In the genomic region with DNA sequence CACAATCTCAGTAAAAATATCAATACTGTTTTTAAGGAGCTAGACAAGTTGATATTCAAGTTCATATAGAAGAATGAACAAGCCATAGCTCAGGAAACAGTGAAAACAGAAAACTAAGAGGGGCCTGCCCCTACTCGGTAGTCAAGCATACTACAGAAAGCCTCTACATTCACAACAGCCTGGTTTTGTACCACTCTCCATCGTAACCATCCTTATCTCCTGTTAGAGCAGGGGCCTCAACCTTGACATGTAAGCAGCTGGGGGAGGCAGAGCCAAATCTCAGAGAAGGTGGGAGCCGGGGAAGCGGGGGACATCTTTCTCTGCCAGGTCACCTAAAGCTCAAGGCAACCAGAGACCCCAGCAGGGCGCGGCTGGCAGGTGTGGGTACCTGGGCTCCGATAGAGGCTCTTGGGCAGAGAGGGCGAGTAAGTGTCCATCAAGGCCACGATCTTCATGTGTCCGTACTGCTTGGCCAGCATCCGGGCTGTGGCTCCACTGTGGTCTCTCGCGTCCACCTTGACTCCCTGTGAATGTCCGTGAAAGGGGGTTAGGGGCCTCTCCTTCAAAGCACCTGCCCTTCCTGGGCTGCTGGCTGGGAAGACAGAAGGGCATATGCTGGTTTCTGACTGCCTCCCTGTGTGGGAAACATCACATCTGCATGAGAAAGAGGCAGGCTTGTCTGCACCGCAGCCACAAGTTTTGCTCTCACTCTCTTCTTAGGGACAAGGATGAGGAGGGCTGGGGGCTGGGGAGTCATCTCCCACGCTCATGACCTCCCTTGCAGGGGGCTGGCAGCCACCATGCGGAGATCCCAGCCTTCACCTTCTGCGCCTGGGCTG, we compare ENCODE assay signal across 28 cellular contexts. TPM values are rescaled to one million over a fixed set of nuclear protein-coding genes. Genes with fewer than 3 reads are reported as not detected.
"Had no signal": no experiment of that assay in that cellular context is flagged by ENCODE, and none has a peak within 500 bp of the region (broad histone marks: within the 10 kb centered on the region; RNA-seq: fewer than 3 reads in every experiment).

No MANE protein-coding gene starts in this region.

- H3K9me3 Mint-ChIP-seq: activated naive CD4-positive, alpha-beta T cell treated with anti-CD3 and anti-CD28 coated beads, Interleukin-2, amount 10 ng/mL, durations not matched to agents 7 days and 5 days; activated naive CD8-positive, alpha-beta T cell treated with anti-CD3 and anti-CD28 coated beads, Interleukin-2, amount 50 U/mL, for 24 hours; dendritic cell treated with granulocyte-macrophage colony-stimulating factor and Interleukin-4, amounts not matched to agents 40 ng/mL and 50 ng/mL, for 4 days; nephron; stimulated activated naive B cell treated with anti-CD40 and anti-IgM and Interleukin-4, amounts not matched to agents 10 μg/mL and 1 μg/mL and 100 μg/mL, for 72 hours had no signal

- H3K4me1 Mint-ChIP-seq: activated naive CD4-positive, alpha-beta T cell treated with anti-CD3 and anti-CD28 coated beads, Interleukin-2, amount 10 ng/mL, durations not matched to agents 7 days and 5 days; activated naive CD8-positive, alpha-beta T cell treated with anti-CD3 and anti-CD28 coated beads, Interleukin-2, amount 50 U/mL, for 24 hours; nephron had no signal

- H3K27ac ChIP-seq: cardiac muscle cell, sigmoid colon, testis, vagina had no signal

- DNase-seq: activated CD4-positive, alpha-beta T cell treated with anti-CD3 and anti-CD28 coated beads for 4 hours; activated CD4-positive, alpha-beta T cell treated with anti-CD3 and anti-CD28 coated beads, Interleukin-2, amount 50 U/mL, for 48 hours; activated CD4-positive, CD25-positive, alpha-beta regulatory T cell; activated effector memory CD4-positive, alpha-beta T cell treated with Interleukin-2 at 50 U/mL for 16 hours; activated naive CD4-positive, alpha-beta T cell treated with anti-CD3 and anti-CD28 coated beads, Interleukin-2, amount 10 ng/mL, durations not matched to agents 7 days and 5 days; activated naive CD8-positive, alpha-beta T cell treated with anti-CD3 and anti-CD28 coated beads, Interleukin-2, amount 50 U/mL, for 24 hours; activated T-cell treated with anti-CD3 and anti-CD28 coated beads, Interleukin-2, amount 50 U/mL, for 48 hours; effector CD4-positive, alpha-beta T cell; erythroblast; foreskin fibroblast; islet precursor cell; left colon; mesenchymal stem cell; nucleus accumbens; retina; sigmoid colon; stimulated activated CD4-positive, alpha-beta T cell treated with anti-CD3 and anti-CD28 coated beads, Interleukin-15, amount 100 ng/mL, for 24 hours; stimulated activated naive B cell treated with anti-CD40 and anti-IgM and Interleukin-4, amounts not matched to agents 10 μg/mL and 1 μg/mL and 100 μg/mL, for 72 hours; T-helper 17 cell; testis; trophoblast cell had no signal

- H3K27me3 ChIP-seq: cardiac muscle cell, sigmoid colon, testis, vagina had no signal

- H3K27ac Mint-ChIP-seq: activated naive CD4-positive, alpha-beta T cell treated with anti-CD3 and anti-CD28 coated beads, Interleukin-2, amount 10 ng/mL, durations not matched to agents 7 days and 5 days; activated naive CD8-positive, alpha-beta T cell treated with anti-CD3 and anti-CD28 coated beads, Interleukin-2, amount 50 U/mL, for 24 hours; dendritic cell treated with granulocyte-macrophage colony-stimulating factor and Interleukin-4, amounts not matched to agents 40 ng/mL and 50 ng/mL, for 4 days; nephron; progenitor cell of endocrine pancreas; stimulated activated naive B cell treated with anti-CD40 and anti-IgM and Interleukin-4, amounts not matched to agents 10 μg/mL and 1 μg/mL and 100 μg/mL, for 72 hours had no signal

- H3K4me2 ChIP-seq: smooth muscle cell had no signal

- H3K27me3 Mint-ChIP-seq: activated naive CD4-positive, alpha-beta T cell treated with anti-CD3 and anti-CD28 coated beads, Interleukin-2, amount 10 ng/mL, durations not matched to agents 7 days and 5 days; activated naive CD8-positive, alpha-beta T cell treated with anti-CD3 and anti-CD28 coated beads, Interleukin-2, amount 50 U/mL, for 24 hours; dendritic cell treated with granulocyte-macrophage colony-stimulating factor and Interleukin-4, amounts not matched to agents 40 ng/mL and 50 ng/mL, for 4 days; progenitor cell of endocrine pancreas; stimulated activated naive B cell treated with anti-CD40 and anti-IgM and Interleukin-4, amounts not matched to agents 10 μg/mL and 1 μg/mL and 100 μg/mL, for 72 hours; T-helper 17 cell had no signal

- H3K9me3 ChIP-seq: sigmoid colon, testis, vagina had no signal

- H3K4me1 ChIP-seq: sigmoid colon, testis, vagina had no signal

- H3K4me3 ChIP-seq: cardiac muscle cell, sigmoid colon, smooth muscle cell, testis, vagina had no signal

- H3K4me3 Mint-ChIP-seq: activated naive CD4-positive, alpha-beta T cell treated with anti-CD3 and anti-CD28 coated beads, Interleukin-2, amount 10 ng/mL, durations not matched to agents 7 days and 5 days; activated naive CD8-positive, alpha-beta T cell treated with anti-CD3 and anti-CD28 coated beads, Interleukin-2, amount 50 U/mL, for 24 hours; dendritic cell treated with granulocyte-macrophage colony-stimulating factor and Interleukin-4, amounts not matched to agents 40 ng/mL and 50 ng/mL, for 4 days; nephron; stimulated activated naive B cell treated with anti-CD40 and anti-IgM and Interleukin-4, amounts not matched to agents 10 μg/mL and 1 μg/mL and 100 μg/mL, for 72 hours; T-helper 17 cell had no signal

RNA-seq across cellular contexts. Expression of a gene that starts 20.5 kb away (rescaled TPM):
- total RNA-seq: mononuclear cell, smooth muscle cell, T-helper 17 cell, vagina had no signal
